17 cellular contexts compared by ENCODE assay signal in the genomic region with DNA sequence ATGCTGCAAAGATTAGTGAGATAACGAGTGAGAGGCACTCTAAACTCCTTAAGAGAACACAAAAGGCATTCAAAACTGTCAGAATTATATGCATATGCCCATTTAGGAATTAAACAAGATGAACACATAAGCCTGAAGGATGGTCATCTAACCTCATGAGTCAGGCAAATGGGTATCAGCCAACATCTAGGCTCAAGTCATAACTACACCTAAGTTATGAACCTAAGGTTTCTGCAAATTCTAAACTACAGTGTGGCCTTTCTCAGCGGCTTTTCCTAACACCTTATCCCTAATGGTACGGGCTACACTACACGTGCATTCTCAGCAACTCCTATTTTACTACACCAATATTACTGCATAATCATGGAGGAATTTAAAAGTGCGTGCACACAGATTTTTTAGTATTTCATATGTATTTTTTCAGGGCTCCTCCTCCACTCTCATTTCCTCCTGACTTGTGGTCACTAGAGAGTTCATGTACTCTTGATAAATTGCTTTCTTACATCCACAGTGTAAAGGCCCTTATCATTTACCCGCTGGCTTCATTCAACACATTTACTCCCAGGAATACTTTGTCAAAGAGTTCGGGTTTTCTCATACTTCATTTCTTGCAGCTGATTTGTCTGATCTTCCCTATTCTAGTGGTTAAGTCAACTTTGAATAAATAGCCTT.
DNase-seq lines count a peak whose midpoint lies in the region; ATAC-seq, FAIRE-seq and TF ChIP-seq lines count a peak whose summit lies in the region.
"Had no signal": no experiment of that assay in that cellular context is flagged by ENCODE, and none has a peak within 500 bp of the region (broad histone marks: within the 10 kb centered on the region; RNA-seq: fewer than 3 reads in every experiment).

No MANE protein-coding gene starts in this region.

- H3K4me1 ChIP-seq in breast epithelium, result no peaks in the 10 kb centered on the region

- H3K36me3 Mint-ChIP-seq in nephron progenitor cell (ENCODE audit: low read depth), result no peaks in the 10 kb centered on the region
- H3K36me3 Mint-ChIP-seq: CD4-positive, CD25-positive, alpha-beta regulatory T cell had no signal

- peaks cover 26% of the 10 kb centered on the region for H3K4me1 Mint-ChIP-seq in nephron progenitor cell
- H3K4me1 Mint-ChIP-seq: CD4-positive, CD25-positive, alpha-beta regulatory T cell had no signal

- no peaks in the 10 kb centered on the region for H3K9me3 Mint-ChIP-seq in nephron progenitor cell

- no peaks in the 10 kb centered on the region for H3K36me3 ChIP-seq in breast epithelium

- TF ChIP-seq POLR2A in GM12891 (IDR thresholded peaks at IDR 0.05; ENCODE audit: low read depth, low read length) (no peak), breast epithelium (IDR thresholded peaks at IDR 0.05) (no peak)

- H3K27me3 ChIP-seq in breast epithelium, result no peaks in the 10 kb centered on the region

- no peaks in the 10 kb centered on the region for H3K9me3 ChIP-seq in breast epithelium

- intact Hi-C loops in breast epithelium (cut with DNase I; ENCODE audit: low total_unique reads), result no loop called here

- peak overlapping the region; percentile 71 for H3K27ac Mint-ChIP-seq in nephron progenitor cell
- H3K27ac Mint-ChIP-seq: CD4-positive, CD25-positive, alpha-beta regulatory T cell had no signal

- peaks cover 3% of the 10 kb centered on the region for H3K27me3 Mint-ChIP-seq in nephron progenitor cell (ENCODE audit: low read depth, poor library complexity)
- H3K27me3 Mint-ChIP-seq: CD4-positive, CD25-positive, alpha-beta regulatory T cell had no signal

- H3K27ac ChIP-seq in breast epithelium (no peak overlapping the region), caudate nucleus (ENCODE audit: low read depth, low read length) (no peak overlapping the region)

- ATAC-seq in GM18868 (IDR thresholded peaks at IDR 0.05; ENCODE audit: unreplicated experiment), result no peak
- ATAC-seq: K562, Panc1, Right ventricle myocardium inferior had no signal

- H3K4me3 Mint-ChIP-seq in nephron progenitor cell, result no peak overlapping the region

- TF ChIP-seq CTCF in fibroblast of pulmonary artery (IDR thresholded peaks at IDR 0.05; ENCODE audit: low read length, missing control alignments) (no peak), nephron progenitor cell (IDR thresholded peaks at IDR 0.05) (no peak), breast epithelium (IDR thresholded peaks at IDR 0.05) (no peak)

- no peak for DNase-seq in GM12891 (ENCODE audit: insufficient read length, low spot score)
- peak; percentile 12 for DNase-seq in OCI-M1 (lab: John Stamatoyannopoulos, UW)
- DNase-seq in fibroblast of pulmonary artery (ENCODE audit: low read depth), result peak; percentile 84
- DNase-seq in nephron progenitor cell, result no peak
- no peak for DNase-seq in breast epithelium (ENCODE audit: low spot score in 2 of 2)
- DNase-seq in caudate nucleus (lab: John Stamatoyannopoulos, UW), result no peak
- DNase-seq in activated CD4-positive, alpha-beta T cell treated with anti-CD3 and anti-CD28 coated beads for 48 hours, result no peak
- DNase-seq: Calu3; CD4-positive, CD25-positive, alpha-beta regulatory T cell; NCI-H1092; NCI-H345; NCI-H69 had no signal

- H3K4me3 ChIP-seq in fibroblast of pulmonary artery (replicated peaks; ENCODE audit: low read depth, low read length) (no peak overlapping the region), breast epithelium (no peak overlapping the region)
- H3K4me3 ChIP-seq: K562 had no signal

- no peak for FAIRE-seq in GM12891 (lab: Jason Lieb, UNC)
- FAIRE-seq: GM19239, K562 had no signal

TF ChIP-seq in GM12891, 5 proteins besides CTCF, POLR2A, EP300 and RAD21:
- TF ChIP-seq POLR2AphosphoS5 (IDR thresholded peaks at IDR 0.05; ENCODE audit: low read depth, low read length) (no peak), SPI1 (IDR thresholded peaks at IDR 0.05; ENCODE audit: low read depth, low read length) (0 out of 2 replicates have a peak, but pooled peaks have one; percentile 37)

Comparison
In these comparisons a context has a peak if more than half of its experiments do, and no peak if none do; other contexts are left out.
1. DNase-seq: peak in OCI-M1 (single experiment) and fibroblast of pulmonary artery (single experiment); none in GM12891 (single experiment), nephron progenitor cell (single experiment), breast epithelium (0 of 2), caudate nucleus (0 of 61) and activated CD4-positive, alpha-beta T cell treated with anti-CD3 and anti-CD28 coated beads for 48 hours (single experiment).